ENCODE assay signal across 17 cellular contexts in the genomic region with DNA sequence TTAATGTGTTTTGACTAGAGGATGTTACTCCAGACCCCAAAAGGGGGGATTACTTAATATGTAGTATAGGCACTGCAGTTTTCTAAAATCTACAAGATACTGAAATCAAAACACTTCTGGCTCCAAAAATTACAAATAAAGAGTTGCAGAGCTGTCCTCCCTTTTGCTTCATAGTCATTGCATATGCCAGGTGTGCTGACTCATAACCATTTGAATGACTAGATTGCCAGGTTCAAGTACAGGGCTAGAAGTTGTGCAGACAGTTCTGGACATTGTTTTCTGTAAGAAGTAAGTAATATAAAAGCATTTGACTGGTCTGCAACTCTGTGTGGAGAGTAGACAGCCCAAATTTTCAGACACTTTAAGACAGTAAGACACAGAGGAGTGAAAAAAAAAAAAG.
DNase-seq lines count a peak whose midpoint lies in the region; ATAC-seq and TF ChIP-seq lines count a peak whose summit lies in the region.
"Had no signal": no experiment of that assay in that cellular context is flagged by ENCODE, and none has a peak within 500 bp of the region (broad histone marks: within the 10 kb centered on the region; RNA-seq: fewer than 3 reads in every experiment).

No MANE protein-coding gene starts in this region.

- no peak for TF ChIP-seq CTCF in RWPE2 (IDR thresholded peaks at IDR 0.05; ENCODE audit: poor library complexity, severe bottlenecking)

- no peaks in the 10 kb centered on the region for H3K9me3 ChIP-seq in RWPE2 (ENCODE audit: severe bottlenecking)
- H3K9me3 ChIP-seq: BLaER1 treated with 17β-estradiol and CSF1 and Interleukin-3, amounts not matched to agents 10 nM and 100 nM had no signal

- H3K4me1 ChIP-seq in RWPE2 (ENCODE audit: insufficient read depth, poor library complexity, severe bottlenecking), result peaks cover 4% of the 10 kb centered on the region

- no peak overlapping the region for H3K4me3 ChIP-seq in RWPE2 (ENCODE audit: severe bottlenecking)
- H3K4me3 ChIP-seq: BLaER1 treated with 17β-estradiol and CSF1 and Interleukin-3, amounts not matched to agents 10 nM and 100 nM had no signal

- H3K36me3 ChIP-seq in RWPE2 (ENCODE audit: low read depth), result no peaks in the 10 kb centered on the region; the same call in 1 of the 2 replicates

- no peaks in the 10 kb centered on the region for H3K27me3 ChIP-seq in RWPE2 (ENCODE audit: insufficient read depth, poor library complexity, severe bottlenecking)
- H3K27me3 ChIP-seq: BLaER1 treated with 17β-estradiol and CSF1 and Interleukin-3, amounts not matched to agents 10 nM and 100 nM had no signal

- DNase-seq in RWPE2 (ENCODE audit: low spot score) (no peak), iris pigment epithelial cell (ENCODE audit: low read depth) (peak; percentile 59), substantia nigra (lab: John Stamatoyannopoulos, UW) (no peak), NCI-H446 (lab: John Stamatoyannopoulos, UW) (no peak)
- DNase-seq: activated CD8-positive, alpha-beta memory T cell treated with anti-CD3 and anti-CD28 coated beads, Interleukin-2, amount 50 U/mL, for 48 hours; cortex of kidney; DND-41; mesenchymal stem cell; MV-4-11; NCI-H2227 treated with DMSO at 0.1 percent for 48 hours; stimulated activated CD4-positive, alpha-beta T cell treated with anti-CD3 and anti-CD28 coated beads, Interleukin-4, amount 100 ng/mL, for 1 hour had no signal

- H3K27ac ChIP-seq in RWPE2 (ENCODE audit: poor library complexity, severe bottlenecking), result no peak overlapping the region
- H3K27ac ChIP-seq in substantia nigra (ENCODE audit: low read depth, low read length, poor library complexity, severe bottlenecking), result no peak overlapping the region
- H3K27ac ChIP-seq: BLaER1 treated with 17β-estradiol and CSF1 and Interleukin-3, amounts not matched to agents 10 nM and 100 nM; VCaP had no signal

- ATAC-seq in GM18907 (IDR thresholded peaks at IDR 0.05; ENCODE audit: unreplicated experiment) (peak; percentile 33), HG02642 (IDR thresholded peaks at IDR 0.05; ENCODE audit: poor library complexity, unreplicated experiment) (peak; percentile 44), RWPE2 (ENCODE audit: low read depth) (peak; percentile 46; the same call in 1 of the 3 replicates), GM21825 (IDR thresholded peaks at IDR 0.05; ENCODE audit: unreplicated experiment) (no peak)
- ATAC-seq: sciatic nerve had no signal
